Comparison of ENCODE assay signal across 8 cellular contexts in the genomic region with DNA sequence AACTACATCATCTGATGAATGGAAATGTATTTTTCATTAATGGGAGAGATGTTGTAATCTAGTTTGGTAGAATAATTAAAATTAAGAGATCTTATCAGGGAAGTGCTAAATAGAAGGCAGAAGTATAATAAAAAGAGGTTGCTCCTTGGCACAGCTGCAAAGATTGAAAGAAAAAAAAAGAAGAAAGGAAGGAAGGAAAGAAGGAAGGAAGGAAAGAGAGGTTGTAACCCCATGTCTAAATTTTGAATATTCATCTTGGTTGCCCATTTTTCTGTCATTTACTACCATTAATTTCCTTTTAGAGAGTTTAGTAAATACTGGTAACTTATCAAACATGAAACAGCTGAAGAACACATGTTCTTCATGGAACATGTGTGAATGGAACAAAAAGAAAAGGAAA. TPM values are rescaled to one million over a fixed set of nuclear protein-coding genes. Genes with fewer than 3 reads are reported as not detected.
DNase-seq lines count a peak whose midpoint lies in the region; ATAC-seq lines count a peak whose summit lies in the region.

No MANE protein-coding gene starts in this region.

- CTCF ChIA-PET in activated CD8-positive, alpha-beta memory T cell treated with anti-CD3 and anti-CD28 coated beads, Interleukin-2, amount 10 ng/mL, durations not matched to agents 7 days and 5 days (lab: Charles Lee) = interaction anchor here (0.8 to 18.4 kb wide), 12 partner anchors 11 to 301 kb away, joined by 3 to 918 read pairs (median 6); a partner anchor contains a TSS

- no peaks in the 10 kb centered on the region for H3K36me3 Mint-ChIP-seq in activated CD8-positive, alpha-beta memory T cell treated with anti-CD3 and anti-CD28 coated beads, Interleukin-2, amount 10 ng/mL, durations not matched to agents 7 days and 5 days
- H3K36me3 Mint-ChIP-seq in activated T-helper 17 cell treated with anti-CD3 and anti-CD28 coated beads, Interleukin-2, amount 50 U/mL, for 72 hours (ENCODE audit: low read depth) = peaks cover 20% of the 10 kb centered on the region

- peak overlapping the region; percentile 85 for H3K4me3 Mint-ChIP-seq in activated CD8-positive, alpha-beta memory T cell treated with anti-CD3 and anti-CD28 coated beads, Interleukin-2, amount 10 ng/mL, durations not matched to agents 7 days and 5 days
- peak overlapping the region; percentile 96 for H3K4me3 Mint-ChIP-seq in activated T-helper 17 cell treated with anti-CD3 and anti-CD28 coated beads, Interleukin-2, amount 50 U/mL, for 72 hours

- H3K27ac ChIP-seq in layer of hippocampus (ENCODE audit: low read depth, low read length) (peak overlapping the region; percentile 68), thymus (ENCODE audit: low read depth) (no peak overlapping the region)

- H3K27me3 ChIP-seq in layer of hippocampus (ENCODE audit: control insufficient read depth, insufficient read depth, low read length) (no peaks in the 10 kb centered on the region), thymus (ENCODE audit: control insufficient read depth, insufficient read depth) (no peaks in the 10 kb centered on the region)

- H3K9me3 ChIP-seq in thymus (ENCODE audit: control insufficient read depth) = no peaks in the 10 kb centered on the region

- peaks cover 28% of the 10 kb centered on the region for H3K4me1 Mint-ChIP-seq in activated CD8-positive, alpha-beta memory T cell treated with anti-CD3 and anti-CD28 coated beads, Interleukin-2, amount 10 ng/mL, durations not matched to agents 7 days and 5 days
- peaks cover 21% of the 10 kb centered on the region for H3K4me1 Mint-ChIP-seq in activated T-helper 17 cell treated with anti-CD3 and anti-CD28 coated beads, Interleukin-2, amount 50 U/mL, for 72 hours

- no peaks in the 10 kb centered on the region for H3K27me3 Mint-ChIP-seq in activated CD8-positive, alpha-beta memory T cell treated with anti-CD3 and anti-CD28 coated beads, Interleukin-2, amount 10 ng/mL, durations not matched to agents 7 days and 5 days
- no peaks in the 10 kb centered on the region for H3K27me3 Mint-ChIP-seq in activated T-helper 17 cell treated with anti-CD3 and anti-CD28 coated beads, Interleukin-2, amount 50 U/mL, for 72 hours

- intact Hi-C loops in head of caudate nucleus (cut with DNase I) = no loop called here

- no peaks in the 10 kb centered on the region for H3K4me1 ChIP-seq in thymus (ENCODE audit: control insufficient read depth, insufficient read depth, low read length)

- H3K9me3 Mint-ChIP-seq in activated CD8-positive, alpha-beta memory T cell treated with anti-CD3 and anti-CD28 coated beads, Interleukin-2, amount 10 ng/mL, durations not matched to agents 7 days and 5 days (ENCODE audit: low read depth) = no peaks in the 10 kb centered on the region
- no peaks in the 10 kb centered on the region for H3K9me3 Mint-ChIP-seq in activated T-helper 17 cell treated with anti-CD3 and anti-CD28 coated beads, Interleukin-2, amount 50 U/mL, for 72 hours

- no peak for DNase-seq in activated CD8-positive, alpha-beta memory T cell treated with anti-CD3 and anti-CD28 coated beads, Interleukin-2, amount 10 ng/mL, durations not matched to agents 7 days and 5 days
- no peak for DNase-seq in activated CD8-positive, alpha-beta memory T cell treated with anti-CD3 and anti-CD28 coated beads, Interleukin-2, amount 50 U/mL, for 4 hours
- no peak for DNase-seq in head of caudate nucleus
- DNase-seq in GM19238 (ENCODE audit: insufficient read length, low spot score) = no peak

- H3K27ac Mint-ChIP-seq in activated CD8-positive, alpha-beta memory T cell treated with anti-CD3 and anti-CD28 coated beads, Interleukin-2, amount 10 ng/mL, durations not matched to agents 7 days and 5 days = peak overlapping the region; percentile 100
- H3K27ac Mint-ChIP-seq in activated T-helper 17 cell treated with anti-CD3 and anti-CD28 coated beads, Interleukin-2, amount 50 U/mL, for 72 hours = peak overlapping the region; percentile 100

- H3K4me3 ChIP-seq in thymus (ENCODE audit: low read length) = peak overlapping the region; percentile 57

- no peaks in the 10 kb centered on the region for H3K36me3 ChIP-seq in thymus (ENCODE audit: control insufficient read depth, insufficient read depth)

- ATAC-seq in activated CD8-positive, alpha-beta memory T cell treated with anti-CD3 and anti-CD28 coated beads, Interleukin-2, amount 10 ng/mL, durations not matched to agents 7 days and 5 days = no peak
- no peak for ATAC-seq in activated T-helper 17 cell treated with anti-CD3 and anti-CD28 coated beads, Interleukin-2, amount 50 U/mL, for 72 hours (replicated peaks)
- ATAC-seq in HG02798 (IDR thresholded peaks at IDR 0.05; ENCODE audit: poor library complexity, unreplicated experiment) = no peak

RNA-seq across cellular contexts. Expression of a gene that starts 10.5 kb away (rescaled TPM):
- 10 to 100 TPM; 74.7 to 100.0 TPM for total RNA-seq in activated CD8-positive, alpha-beta memory T cell treated with anti-CD3 and anti-CD28 coated beads, Interleukin-2, amount 10 ng/mL, durations not matched to agents 7 days and 5 days
- 100 to 1,000 TPM in 1 of 2 donors, 10 to 100 TPM in 1; 71.3 to 130 TPM for total RNA-seq in activated T-helper 17 cell treated with anti-CD3 and anti-CD28 coated beads, Interleukin-2, amount 50 U/mL, for 72 hours
- polyA plus RNA-seq in thymus = 41.0 TPM

RNA-seq across cellular contexts. Expression of a gene that starts 11.1 kb away (rescaled TPM):
- 10 to 100 TPM; 21.6 to 26.0 TPM for total RNA-seq in activated CD8-positive, alpha-beta memory T cell treated with anti-CD3 and anti-CD28 coated beads, Interleukin-2, amount 10 ng/mL, durations not matched to agents 7 days and 5 days
- total RNA-seq in activated T-helper 17 cell treated with anti-CD3 and anti-CD28 coated beads, Interleukin-2, amount 50 U/mL, for 72 hours = 10 to 100 TPM; 31.0 to 67.6 TPM
- 12.6 TPM for polyA plus RNA-seq in thymus
